In genomic region chr9:131273791-131274673, GRCh38 we compare ENCODE assay signal across 8 cellular contexts. TPM values are rescaled to one million over a fixed set of nuclear protein-coding genes. Genes with fewer than 3 reads are reported as not detected.
A peak's percentile ranks its signal among the peaks of the same experiment; 100 is the strongest.
DNase-seq lines count a peak whose midpoint lies in the region; ATAC-seq and TF ChIP-seq lines count a peak whose summit lies in the region.

No MANE protein-coding gene starts in this region.

- dilution Hi-C loops in mammary epithelial cell (cut with HindIII; ENCODE audit: low sequenced_read_pairs): no loop called here

- BruUV-seq in mammary epithelial cell (replicated peaks; lab: Mats Ljungman, UMichigan): no TSS peak

- H3K27me3 ChIP-seq in left lung: peaks cover 0 to 12% of the 10 kb centered on the region in 2 donors
- peaks cover 0 to 15% of the 10 kb centered on the region in 2 donors for H3K27me3 ChIP-seq in tibial nerve
- H3K27me3 ChIP-seq in mammary epithelial cell (ENCODE audit: insufficient read depth, low read length): peaks cover 14% of the 10 kb centered on the region

- intact Hi-C loops in activated naive CD4-positive, alpha-beta T cell treated with anti-CD3 and anti-CD28 coated beads for 36 hours (cut with micrococcal nuclease): loop anchor here (1.0 to 10.0 kb wide), 7 partner anchors 8 to 1439 kb away; partner anchors contain the start of genes C9orf78 and USP20
- intact Hi-C loops in left lung (cut with DNase I): no loop called here
- intact Hi-C loops in mammary epithelial cell (cut with micrococcal nuclease): no loop called here

- no peak overlapping the region for H3K9ac ChIP-seq in mammary epithelial cell (ENCODE audit: insufficient read depth, low read length)

- H3K79me2 ChIP-seq in mammary epithelial cell (ENCODE audit: insufficient read depth, low read length): no peaks in the 10 kb centered on the region

- CTCF ChIA-PET in activated naive CD4-positive, alpha-beta T cell treated with anti-CD3 and anti-CD28 coated beads for 36 hours (lab: Charles Lee): interaction anchor here (0.6 to 2.3 kb wide), 11 partner anchors 10 to 94 kb away, joined by 3 to 10 read pairs (median 4); no protein-coding TSS in a partner anchor
- CTCF ChIA-PET in activated CD8-positive, alpha-beta T cell treated with anti-CD3 and anti-CD28 coated beads, Interleukin-2, amount 10 ng/mL, durations not matched to agents 7 days and 5 days (lab: Charles Lee): interaction anchor here (0.9 to 11.6 kb wide), 7 partner anchors 8 to 128 kb away, joined by 3 to 163 read pairs (median 4); no protein-coding TSS in a partner anchor
- CTCF ChIA-PET in mammary epithelial cell (lab: Charles Lee; ENCODE audit: low non-redundant PET): no interaction called here

- H3K36me3 ChIP-seq in left lung (no peaks in the 10 kb centered on the region), tibial nerve (no peaks in the 10 kb centered on the region), mammary epithelial cell (ENCODE audit: insufficient read depth, low read length) (no peaks in the 10 kb centered on the region)

- peak overlapping the region; percentile 96 for H3K4me3 Mint-ChIP-seq in activated naive CD4-positive, alpha-beta T cell treated with anti-CD3 and anti-CD28 coated beads for 36 hours
- H3K4me3 Mint-ChIP-seq in activated CD8-positive, alpha-beta T cell treated with anti-CD3 and anti-CD28 coated beads, Interleukin-2, amount 10 ng/mL, durations not matched to agents 7 days and 5 days: peak overlapping the region; percentile 99

- H3K9me3 ChIP-seq in left lung: no peaks in the 10 kb centered on the region
- no peaks in the 10 kb centered on the region for H3K9me3 ChIP-seq in tibial nerve
- no peaks in the 10 kb centered on the region for H3K9me3 ChIP-seq in mammary epithelial cell (replicated peaks; ENCODE audit: insufficient read depth, low read length)

- peak overlapping the region; percentile 55 to 87 for H3K4me3 ChIP-seq in left lung
- peak overlapping the region in 3 of 4 donors; percentile 42 to 88 (median 70) for H3K4me3 ChIP-seq in tibial nerve
- no peak overlapping the region for H3K4me3 ChIP-seq in mammary epithelial cell (replicated peaks in 1 of 3; ENCODE audit: insufficient read depth in 1 of 3, low read depth in 2 of 3, low read length in 3 of 3)

- no peak overlapping the region for H3K4me2 ChIP-seq in mammary epithelial cell (ENCODE audit: insufficient read depth, low read depth, low read length)

- H3K27ac ChIP-seq in left lung (peak overlapping the region; percentile 83 to 87), tibial nerve (peak overlapping the region; percentile 56 to 85 (median 83)), mammary epithelial cell (ENCODE audit: insufficient read depth, low read depth, low read length) (no peak overlapping the region)

- ATAC-seq in activated CD8-positive, alpha-beta T cell treated with anti-CD3 and anti-CD28 coated beads, Interleukin-2, amount 10 ng/mL, durations not matched to agents 7 days and 5 days: no peak
- peak; percentile 2 for ATAC-seq in left lung
- no peak for ATAC-seq in left lobe of liver

- in situ Hi-C loops in mammary epithelial cell (cut with MboI; ENCODE audit: low sequenced_read_pairs in 2 of 2): no loop called here

- H3K27me3 Mint-ChIP-seq in activated naive CD4-positive, alpha-beta T cell treated with anti-CD3 and anti-CD28 coated beads for 36 hours (ENCODE audit: low read depth): no peaks in the 10 kb centered on the region
- no peaks in the 10 kb centered on the region for H3K27me3 Mint-ChIP-seq in activated CD8-positive, alpha-beta T cell treated with anti-CD3 and anti-CD28 coated beads, Interleukin-2, amount 10 ng/mL, durations not matched to agents 7 days and 5 days (ENCODE audit: low read depth)

- no peak overlapping the region for H2AFZ ChIP-seq in mammary epithelial cell (ENCODE audit: low read depth, low read length)

- TF ChIP-seq EP300 in tibial nerve (IDR thresholded peaks at IDR 0.05): no peak

- peak overlapping the region; percentile 99 for H3K27ac Mint-ChIP-seq in activated naive CD4-positive, alpha-beta T cell treated with anti-CD3 and anti-CD28 coated beads for 36 hours
- H3K27ac Mint-ChIP-seq in activated CD8-positive, alpha-beta T cell treated with anti-CD3 and anti-CD28 coated beads, Interleukin-2, amount 10 ng/mL, durations not matched to agents 7 days and 5 days: peak overlapping the region; percentile 99

- WGBS in tibial nerve, 2 donors: 55 to 60% methylated on average over 12 to 14 of the region's 14 CpGs
- WGBS in mammary epithelial cell (ENCODE audit: low coverage, missing lambda C conversion rate): 66% methylated on average over 10 of the region's 14 CpGs

- H3K4me1 ChIP-seq in left lung: peaks cover 4 to 66% of the 10 kb centered on the region in 2 donors
- peaks cover 0 to 47% (median 10%) of the 10 kb centered on the region in 4 donors for H3K4me1 ChIP-seq in tibial nerve
- no peaks in the 10 kb centered on the region for H3K4me1 ChIP-seq in mammary epithelial cell (ENCODE audit: insufficient read depth, low read length)

- POLR2A ChIA-PET in activated CD8-positive, alpha-beta T cell treated with anti-CD3 and anti-CD28 coated beads, Interleukin-2, amount 10 ng/mL, durations not matched to agents 7 days and 5 days (lab: Charles Lee): interaction anchor here (0.6 to 11.6 kb wide), 6 partner anchors 8 to 37 kb away, joined by 3 to 330 read pairs (median 5); no protein-coding TSS in a partner anchor

- no peaks in the 10 kb centered on the region for H4K20me1 ChIP-seq in mammary epithelial cell (ENCODE audit: insufficient read depth, low read length)

- TF ChIP-seq POLR2A in tibial nerve (IDR thresholded peaks at IDR 0.05): no peak

- peak; percentile 57 for DNase-seq in activated naive CD4-positive, alpha-beta T cell treated with anti-CD3 and anti-CD28 coated beads for 36 hours
- no peak for DNase-seq in activated naive CD4-positive, alpha-beta T cell treated with anti-CD3 and anti-CD28 coated beads, Interleukin-2, amount 50 U/mL, for 16 hours
- peak; percentile 51 for DNase-seq in activated CD8-positive, alpha-beta T cell treated with anti-CD3 and anti-CD28 coated beads, Interleukin-2, amount 10 ng/mL, durations not matched to agents 7 days and 5 days
- DNase-seq in left lung (peak in 1 of 2 donors; percentile 55), tibial nerve (ENCODE audit: low spot score in 2 of 2) (no peak), NCI-H1092 (lab: John Stamatoyannopoulos, UW) (no peak), mammary epithelial cell (no peak), left lobe of liver (ENCODE audit: low spot score) (no peak)

- TF ChIP-seq CTCF in left lung (IDR thresholded peaks at IDR 0.05) (no peak), tibial nerve (IDR thresholded peaks at IDR 0.05) (no peak), mammary epithelial cell (conservative IDR thresholded peaks at IDR 0.05 in 1 of 2, IDR thresholded peaks at IDR 0.05 in 1 of 2; ENCODE audit: extremely low read depth in 1 of 2, insufficient read depth in 1 of 2, low read depth in 1 of 2, low read length in 2 of 2) (no peak)

- peaks cover 45% of the 10 kb centered on the region for H3K36me3 Mint-ChIP-seq in activated naive CD4-positive, alpha-beta T cell treated with anti-CD3 and anti-CD28 coated beads for 36 hours (ENCODE audit: low read depth)
- H3K36me3 Mint-ChIP-seq in activated CD8-positive, alpha-beta T cell treated with anti-CD3 and anti-CD28 coated beads, Interleukin-2, amount 10 ng/mL, durations not matched to agents 7 days and 5 days (ENCODE audit: low read depth): peaks cover 71% of the 10 kb centered on the region

- peaks cover 38% of the 10 kb centered on the region for H3K4me1 Mint-ChIP-seq in activated naive CD4-positive, alpha-beta T cell treated with anti-CD3 and anti-CD28 coated beads for 36 hours (ENCODE audit: low read depth)
- H3K4me1 Mint-ChIP-seq in activated CD8-positive, alpha-beta T cell treated with anti-CD3 and anti-CD28 coated beads, Interleukin-2, amount 10 ng/mL, durations not matched to agents 7 days and 5 days (ENCODE audit: low read depth): peaks cover 42% of the 10 kb centered on the region

- no peaks in the 10 kb centered on the region for H3K9me3 Mint-ChIP-seq in activated naive CD4-positive, alpha-beta T cell treated with anti-CD3 and anti-CD28 coated beads for 36 hours
- H3K9me3 Mint-ChIP-seq in activated CD8-positive, alpha-beta T cell treated with anti-CD3 and anti-CD28 coated beads, Interleukin-2, amount 10 ng/mL, durations not matched to agents 7 days and 5 days (ENCODE audit: insufficient read depth): no peaks in the 10 kb centered on the region

RNA-seq across cellular contexts. Expression of gene FAM78A, which starts 2.3 kb away (rescaled TPM):
- total RNA-seq in activated naive CD4-positive, alpha-beta T cell treated with anti-CD3 and anti-CD28 coated beads for 36 hours: 10 to 100 TPM; 24.1 to 24.7 TPM
- total RNA-seq in activated CD8-positive, alpha-beta T cell treated with anti-CD3 and anti-CD28 coated beads, Interleukin-2, amount 10 ng/mL, durations not matched to agents 7 days and 5 days: 100 to 1,000 TPM in 1 of 2 experiments, 10 to 100 TPM in 1; 99.2 to 101 TPM
- total RNA-seq in left lung (10 to 100 TPM in 1 of 2 donors, 1 to 10 TPM in 1; 7.8 to 18.1 TPM), tibial nerve (1 to 10 TPM; 2.5 to 4.8 (median 4.2) TPM), mammary epithelial cell (under 1 TPM; 0.42 to 0.67 TPM), left lobe of liver (1.2 TPM)
- polyA plus RNA-seq in mammary epithelial cell: 0.52 TPM
- polyA minus RNA-seq in mammary epithelial cell: 0.47 TPM

RNA-seq across cellular contexts. Expression of gene PLPP7, which starts 15.5 kb away (rescaled TPM):
- total RNA-seq in activated naive CD4-positive, alpha-beta T cell treated with anti-CD3 and anti-CD28 coated beads for 36 hours: under 1 TPM; 0.25 to 0.26 TPM
- total RNA-seq in activated CD8-positive, alpha-beta T cell treated with anti-CD3 and anti-CD28 coated beads, Interleukin-2, amount 10 ng/mL, durations not matched to agents 7 days and 5 days: under 1 TPM in 1 of 2 experiments, not detected in 1; 0.21 TPM
- total RNA-seq in left lung: 1 to 10 TPM; 1.6 to 2.3 TPM
- 10 to 100 TPM; 14.4 to 24.6 (median 21.5) TPM for total RNA-seq in tibial nerve
- under 1 TPM in 1 of 2 donors, not detected in 1; 0.50 TPM for total RNA-seq in mammary epithelial cell
- not detected for polyA plus RNA-seq in mammary epithelial cell
- not detected for polyA minus RNA-seq in mammary epithelial cell
- 0.30 TPM for total RNA-seq in left lobe of liver

Comparison
In these comparisons a context has a peak if more than half of its experiments do, and no peak if none do; other contexts are left out.
1. DNase-seq: peak in activated naive CD4-positive, alpha-beta T cell treated with anti-CD3 and anti-CD28 coated beads for 36 hours (single experiment) and activated CD8-positive, alpha-beta T cell treated with anti-CD3 and anti-CD28 coated beads, Interleukin-2, amount 10 ng/mL, durations not matched to agents 7 days and 5 days (single experiment); none in activated naive CD4-positive, alpha-beta T cell treated with anti-CD3 and anti-CD28 coated beads, Interleukin-2, amount 50 U/mL, for 16 hours (single experiment), tibial nerve (0 of 2), NCI-H1092 (single experiment), mammary epithelial cell (single experiment) and left lobe of liver (single experiment).
2. H3K4me3 ChIP-seq: peak in left lung (2 of 2) and tibial nerve (3 of 4); none in mammary epithelial cell (0 of 3).
3. RNA of gene PLPP7, which starts 15.5 kb away (total RNA-seq): 14.4 to 24.6 TPM in tibial nerve; 1.6 to 2.3 TPM in left lung, 0.50 TPM in mammary epithelial cell, 0.30 TPM in left lobe of liver (single experiment), 0.25 to 0.26 TPM in activated naive CD4-positive, alpha-beta T cell treated with anti-CD3 and anti-CD28 coated beads for 36 hours and 0.21 TPM in activated CD8-positive, alpha-beta T cell treated with anti-CD3 and anti-CD28 coated beads, Interleukin-2, amount 10 ng/mL, durations not matched to agents 7 days and 5 days; every median in the first group is over 4 times any median in the second.